33 cellular contexts compared by ENCODE assay signal in the genomic region with DNA sequence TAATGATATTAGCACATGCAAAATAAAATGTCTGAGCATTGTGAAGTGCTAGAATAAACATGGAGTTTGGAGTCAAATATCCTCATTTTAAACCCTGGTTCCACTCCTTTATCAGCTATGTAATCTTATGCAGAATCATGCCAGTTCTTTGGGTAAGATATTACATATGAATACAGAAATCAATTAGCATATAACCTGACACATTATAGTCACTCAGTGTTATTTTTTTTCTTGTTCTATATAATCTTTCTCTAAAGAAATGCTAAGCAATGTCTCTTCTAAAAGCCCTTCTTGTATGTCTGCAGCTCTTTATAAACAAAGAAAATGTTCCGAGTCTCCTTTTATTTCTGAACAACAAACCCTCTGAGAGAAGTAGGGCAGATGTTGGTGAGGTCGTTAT. TPM values are rescaled to one million over a fixed set of nuclear protein-coding genes. Genes with fewer than 3 reads are reported as not detected.
"Had no signal": no experiment of that assay in that cellular context is flagged by ENCODE, and none has a peak within 500 bp of the region (broad histone marks: within the 10 kb centered on the region; RNA-seq: fewer than 3 reads in every experiment).

No MANE protein-coding gene starts in this region.

- FAIRE-seq: astrocyte, TTC549 had no signal

- H3K36me3 ChIP-seq: adrenal gland, brain microvascular endothelial cell, breast epithelium had no signal

- H3K9me3 ChIP-seq: adrenal gland, body of pancreas, breast epithelium had no signal

- H3K27me3 ChIP-seq: adrenal gland, body of pancreas, brain microvascular endothelial cell, breast epithelium had no signal

- H3K4me3 ChIP-seq: adrenal gland, body of pancreas, breast epithelium had no signal

- ATAC-seq: activated CD8-positive, alpha-beta T cell treated with anti-CD3 and anti-CD28 coated beads for 36 hours; activated naive CD4-positive, alpha-beta T cell treated with anti-CD3 and anti-CD28 coated beads, Interleukin-2, amount 50 U/mL, for 72 hours; activated T-cell treated with anti-CD3 and anti-CD28 coated beads, Interleukin-2, amount 50 U/mL, for 4 hours; activated T-cell treated with anti-CD3 and anti-CD28 coated beads, Interleukin-2, amount 50 U/mL, for 72 hours; activated T-helper 17 cell treated with anti-CD3 and anti-CD28 coated beads, Interleukin-2, amount 50 U/mL, for 72 hours; body of pancreas had no signal

- DNase-seq: activated B cell treated with CpG ODN at 0.5 μM for 24 hours; activated CD4-positive, alpha-beta memory T cell treated with anti-CD3 and anti-CD28 coated beads for 36 hours; activated CD4-positive, alpha-beta T cell treated with anti-CD3 and anti-CD28 coated beads for 4 hours; activated CD4-positive, alpha-beta T cell treated with anti-CD3 and anti-CD28 coated beads, Interleukin-2, amount 10 ng/mL, durations not matched to agents 24 days and 14 days; activated CD4-positive, alpha-beta T cell treated with anti-CD3 and anti-CD28 coated beads, Interleukin-2, amount 50 U/mL, for 1 hour; activated CD4-positive, alpha-beta T cell treated with anti-CD3 and anti-CD28 coated beads, Interleukin-2, amount 50 U/mL, for 4 hours; activated CD4-positive, CD25-positive, alpha-beta regulatory T cell treated with anti-CD3 and anti-CD28 coated beads, Interleukin-2, amount 50 U/mL, for 72 hours; activated CD8-positive, alpha-beta memory T cell treated with anti-CD3 and anti-CD28 coated beads, Interleukin-2, amount 50 U/mL, for 4 hours; activated CD8-positive, alpha-beta T cell treated with anti-CD3 and anti-CD28 coated beads for 36 hours; activated effector memory CD4-positive, alpha-beta T cell treated with anti-CD3 and anti-CD28 coated beads, Interleukin-2, amount 50 U/mL, for 16 hours; activated gamma-delta T cell treated with Interleukin-2 at 50 U/mL for 16 hours; activated naive CD4-positive, alpha-beta T cell; activated naive CD4-positive, alpha-beta T cell treated with anti-CD3 and anti-CD28 coated beads for 36 hours; activated naive CD4-positive, alpha-beta T cell treated with anti-CD3 and anti-CD28 coated beads, Interleukin-2, amount 50 U/mL, for 16 hours; activated naive CD8-positive, alpha-beta T cell treated with anti-CD3 and anti-CD28 coated beads for 36 hours; activated T-cell treated with anti-CD3 and anti-CD28 coated beads for 4 hours; activated T-cell treated with anti-CD3 and anti-CD28 coated beads, Interleukin-2, amount 50 U/mL, for 1 hour; activated T-cell treated with anti-CD3 and anti-CD28 coated beads, Interleukin-2, amount 50 U/mL, for 4 hours; activated T-cell treated with anti-CD3 and anti-CD28 coated beads, Interleukin-2, amount 50 U/mL, for 72 hours; adrenal gland; amniotic stem cell; aorta; body of pancreas; brain microvascular endothelial cell; central memory CD4-positive, alpha-beta T cell; T-helper 2 cell; T-helper 9 cell had no signal

- H3K27ac ChIP-seq: adrenal gland, body of pancreas, brain microvascular endothelial cell, breast epithelium, VCaP had no signal

RNA-seq across cellular contexts. Expression of a gene that starts 5.6 kb away (rescaled TPM):
- polyA plus RNA-seq: adrenal gland, aorta had no signal
